15 cellular contexts compared by ENCODE assay signal in genomic region chr6:17490724-17491123, GRCh38.
A peak's percentile ranks its signal among the peaks of the same experiment; 100 is the strongest.
DNase-seq lines count a peak whose midpoint lies in the region; FAIRE-seq and TF ChIP-seq lines count a peak whose summit lies in the region.
"Had no signal": no experiment of that assay in that cellular context is flagged by ENCODE, and none has a peak within 500 bp of the region (broad histone marks: within the 10 kb centered on the region; RNA-seq: fewer than 3 reads in every experiment).

No MANE protein-coding gene starts in this region.

- DNase-seq in DMS153 (lab: John Stamatoyannopoulos, UW) (peak; percentile 20), DMS153 treated with DMSO at 0.1 percent for 48 hours (lab: John Stamatoyannopoulos, UW; ENCODE audit: unreplicated experiment) (no peak), NCI-H146 treated with DMSO at 0.1 percent for 48 hours (lab: John Stamatoyannopoulos, UW; ENCODE audit: unreplicated experiment) (peak; percentile 44), esophagus muscularis mucosa (ENCODE audit: extremely low spot score) (peak; percentile 70), small intestine (peak; percentile 59), MV-4-11 (lab: John Stamatoyannopoulos, UW) (no peak)
- no peak for DNase-seq in stimulated activated CD4-positive, alpha-beta T cell treated with anti-CD3 and anti-CD28 coated beads, Interleukin-15, amount 100 ng/mL, for 24 hours
- no peak for DNase-seq in stimulated activated CD4-positive, alpha-beta T cell treated with anti-CD3 and anti-CD28 coated beads, Interleukin-4, amount 100 ng/mL, for 4 hours
- DNase-seq: activated CD4-positive, alpha-beta memory T cell treated with anti-CD3 and anti-CD28 coated beads for 36 hours; body of pancreas; glutamatergic neuron; spleen had no signal

- H3K4me3 ChIP-seq in esophagus muscularis mucosa = no peak overlapping the region
- no peak overlapping the region for H3K4me3 ChIP-seq in small intestine (ENCODE audit: low read depth in 1 of 2, low read length in 2 of 2)
- H3K4me3 ChIP-seq: body of pancreas, spleen, thoracic aorta had no signal

- H3K4me1 ChIP-seq in esophagus muscularis mucosa (peaks cover 18 to 55% (median 48%) of the 10 kb centered on the region in 4 donors), small intestine (ENCODE audit: control insufficient read depth in 2 of 2, insufficient read depth in 1 of 2, low read depth in 1 of 2, low read length in 1 of 2) (peaks cover 0 to 3% of the 10 kb centered on the region in 2 donors)
- H3K4me1 ChIP-seq: body of pancreas, spleen had no signal

- no peak for FAIRE-seq in small intestine (lab: Jason Lieb, UNC)
- FAIRE-seq: A204.1 had no signal

- TF ChIP-seq EP300 in esophagus muscularis mucosa (IDR thresholded peaks at IDR 0.05) = no peak

- H3K9me3 ChIP-seq in esophagus muscularis mucosa (no peaks in the 10 kb centered on the region), small intestine (ENCODE audit: control insufficient read depth, low read depth) (no peaks in the 10 kb centered on the region)
- H3K9me3 ChIP-seq: body of pancreas, spleen, thoracic aorta had no signal

- no peaks in the 10 kb centered on the region for H3K36me3 ChIP-seq in esophagus muscularis mucosa
- no peaks in the 10 kb centered on the region for H3K36me3 ChIP-seq in small intestine (ENCODE audit: control insufficient read depth in 2 of 2, insufficient read depth in 2 of 2, low read length in 2 of 2)
- H3K36me3 ChIP-seq: spleen, thoracic aorta had no signal

- WGBS in esophagus muscularis mucosa = 91% methylated on average over 2 of the region's 4 CpGs
- WGBS in small intestine, 3 donors = 9 to 30% (median 16%) methylated on average over 4 of the region's 4 CpGs

- H3K27ac ChIP-seq in esophagus muscularis mucosa (replicated peaks in 1 of 4) (peak overlapping the region in 2 of 4 donors; percentile 69 to 77), small intestine (ENCODE audit: low read depth in 1 of 2, low read length in 1 of 2) (no peak overlapping the region)
- H3K27ac ChIP-seq: body of pancreas, RWPE1, spleen had no signal

- TF ChIP-seq CTCF in esophagus muscularis mucosa (IDR thresholded peaks at IDR 0.05) = no peak

- no peaks in the 10 kb centered on the region for H3K27me3 ChIP-seq in esophagus muscularis mucosa
- H3K27me3 ChIP-seq in small intestine (ENCODE audit: control insufficient read depth in 2 of 2, insufficient read depth in 2 of 2, low read length in 2 of 2) = no peaks in the 10 kb centered on the region
- H3K27me3 ChIP-seq: body of pancreas had no signal

- intact Hi-C loops in esophagus muscularis mucosa (cut with DNase I) = no loop called here

- no peak for TF ChIP-seq POLR2A in esophagus muscularis mucosa (IDR thresholded peaks at IDR 0.05; ENCODE audit: low read depth)

Comparison
In these comparisons a context has a peak if more than half of its experiments do, and no peak if none do; other contexts are left out.
1. DNase-seq: peak in DMS153 (single experiment), NCI-H146 treated with DMSO at 0.1 percent for 48 hours (single experiment), esophagus muscularis mucosa (single experiment) and small intestine (single experiment); none in DMS153 treated with DMSO at 0.1 percent for 48 hours (single experiment), MV-4-11 (single experiment), stimulated activated CD4-positive, alpha-beta T cell treated with anti-CD3 and anti-CD28 coated beads, Interleukin-15, amount 100 ng/mL, for 24 hours (single experiment) and stimulated activated CD4-positive, alpha-beta T cell treated with anti-CD3 and anti-CD28 coated beads, Interleukin-4, amount 100 ng/mL, for 4 hours (0 of 2).